ENCODE assay signal across 15 cellular contexts in genomic region chr5:62432618-62433064, GRCh38. TPM values are rescaled to one million over a fixed set of nuclear protein-coding genes. Genes with fewer than 3 reads are reported as not detected.
A peak's percentile ranks its signal among the peaks of the same experiment; 100 is the strongest.
DNase-seq lines count a peak whose midpoint lies in the region; ATAC-seq, FAIRE-seq and TF ChIP-seq lines count a peak whose summit lies in the region.
"Had no signal": no experiment of that assay in that cellular context is flagged by ENCODE, and none has a peak within 500 bp of the region (broad histone marks: within the 10 kb centered on the region; RNA-seq: fewer than 3 reads in every experiment).

No MANE protein-coding gene starts in this region.

- no peaks in the 10 kb centered on the region for H3K9me3 Mint-ChIP-seq in endothelial cell (ENCODE audit: unreplicated experiment)
- H3K9me3 Mint-ChIP-seq in naive thymus-derived CD4-positive, alpha-beta T cell = no peaks in the 10 kb centered on the region
- H3K9me3 Mint-ChIP-seq: activated naive CD8-positive, alpha-beta T cell treated with anti-CD3 and anti-CD28 coated beads for 36 hours had no signal

- peaks cover 0 to 12% (median 4%) of the 10 kb centered on the region in 4 donors for H3K4me1 ChIP-seq in liver (ENCODE audit: control insufficient read depth in 4 of 4, insufficient read depth in 4 of 4, low read length in 3 of 4)
- H3K4me1 ChIP-seq in HepG2 (ENCODE audit: insufficient read depth, low read length) = no peaks in the 10 kb centered on the region
- no peaks in the 10 kb centered on the region for H3K4me1 ChIP-seq in naive thymus-derived CD4-positive, alpha-beta T cell (ENCODE audit: control insufficient read depth in 2 of 2, insufficient read depth in 2 of 2, low read length in 2 of 2)
- H3K4me1 ChIP-seq in BE2C = peaks cover 15% of the 10 kb centered on the region

- no peaks in the 10 kb centered on the region for H3K27me3 ChIP-seq in liver (ENCODE audit: control insufficient read depth in 4 of 4, insufficient read depth in 4 of 4, low read length in 3 of 4)
- no peaks in the 10 kb centered on the region for H3K27me3 ChIP-seq in HepG2 (ENCODE audit: control insufficient read depth in 1 of 2, insufficient read depth in 2 of 2, low read length in 2 of 2)
- no peaks in the 10 kb centered on the region for H3K27me3 ChIP-seq in naive thymus-derived CD4-positive, alpha-beta T cell (ENCODE audit: control insufficient read depth in 2 of 2, insufficient read depth in 2 of 2, low read length in 2 of 2)
- no peaks in the 10 kb centered on the region for H3K27me3 ChIP-seq in BE2C
- H3K27me3 ChIP-seq: tibial artery had no signal

- TF ChIP-seq RAD21 in liver (IDR thresholded peaks at IDR 0.05) (no peak), HepG2 (CRISPR knock-in tag; IDR thresholded peaks at IDR 0.05) (no peak)

- CTCF ChIA-PET in HepG2 (lab: Yijun Ruan, JAX; ENCODE audit: low intra/inter-chr PET ratio, low total read pairs) = no interaction called here
- CTCF ChIA-PET in naive thymus-derived CD4-positive, alpha-beta T cell (lab: Charles Lee) = no interaction called here

- no peaks in the 10 kb centered on the region for H3K36me3 Mint-ChIP-seq in endothelial cell (ENCODE audit: low read depth, unreplicated experiment)
- H3K36me3 Mint-ChIP-seq in naive thymus-derived CD4-positive, alpha-beta T cell = peaks cover 0 to 15% (median 0%) of the 10 kb centered on the region in 5 donors

- H3K4me3 ChIP-seq in liver (ENCODE audit: low read depth in 1 of 3, low read length in 3 of 3) (no peak overlapping the region), HepG2 (replicated peaks in 1 of 3; ENCODE audit: insufficient read depth in 1 of 3, low read depth in 2 of 3, low read length in 3 of 3) (no peak overlapping the region), BE2C (ENCODE audit: low read depth, low read length) (no peak overlapping the region; the same call in 1 of the 2 replicates)
- no peak overlapping the region for H3K4me3 ChIP-seq in naive thymus-derived CD4-positive, alpha-beta T cell (ENCODE audit: low read length)
- H3K4me3 ChIP-seq: tibial artery had no signal

- no peak overlapping the region for H3K4me3 Mint-ChIP-seq in endothelial cell (ENCODE audit: unreplicated experiment)
- H3K4me3 Mint-ChIP-seq in naive thymus-derived CD4-positive, alpha-beta T cell = no peak overlapping the region
- H3K4me3 Mint-ChIP-seq: activated naive CD8-positive, alpha-beta T cell treated with anti-CD3 and anti-CD28 coated beads for 36 hours had no signal

- H3K79me2 ChIP-seq in HepG2 (ENCODE audit: insufficient read depth, low read length) = peaks cover 50% of the 10 kb centered on the region

- no peak overlapping the region for H2AFZ ChIP-seq in HepG2 (ENCODE audit: low read length)

- no peak for ATAC-seq in HepG2
- peak; percentile 36 for ATAC-seq in naive thymus-derived CD4-positive, alpha-beta T cell
- ATAC-seq: Panc1 had no signal

- WGBS in liver = 43% methylated on average over 5 of the region's 5 CpGs
- 94% methylated on average over 5 of the region's 5 CpGs for WGBS in HepG2 (ENCODE audit: low lambda C conversion rate)

- peaks cover 0 to 1% (median 0%) of the 10 kb centered on the region in 4 donors for H3K36me3 ChIP-seq in liver (ENCODE audit: control insufficient read depth in 4 of 4, insufficient read depth in 3 of 4, low read depth in 1 of 4, low read length in 3 of 4)
- H3K36me3 ChIP-seq in HepG2 (replicated peaks in 1 of 2; ENCODE audit: control insufficient read depth in 1 of 2, insufficient read depth in 2 of 2, low read length in 2 of 2) = peaks cover 0 to 3% of the 10 kb centered on the region in 2 experiments; a peak in 1 of 5 replicates
- H3K36me3 ChIP-seq in naive thymus-derived CD4-positive, alpha-beta T cell (ENCODE audit: control insufficient read depth in 2 of 3, insufficient read depth in 3 of 3, low read length in 3 of 3) = no peaks in the 10 kb centered on the region
- no peaks in the 10 kb centered on the region; the same call in 1 of the 2 replicates for H3K36me3 ChIP-seq in BE2C
- H3K36me3 ChIP-seq: tibial artery had no signal

- POLR2A ChIA-PET in HepG2 (lab: Yijun Ruan, JAX) = interaction anchor here (1.6 to 1.7 kb wide), 2 partner anchors 29 kb away, joined by 4 to 9 read pairs; partner anchors contain the start of gene DIMT1
- POLR2A ChIA-PET in naive thymus-derived CD4-positive, alpha-beta T cell (lab: Charles Lee) = interaction anchor here (0.6 to 1.1 kb wide), 2 partner anchors 29 to 77 kb away, joined by 3 read pairs; partner anchors contain the start of gene DIMT1

- H3K27ac ChIP-seq in liver (ENCODE audit: low read depth in 1 of 2, low read length in 2 of 2) (no peak overlapping the region), HepG2 (ENCODE audit: extremely low read length, insufficient read depth, low read length) (no peak overlapping the region)
- no peak overlapping the region for H3K27ac ChIP-seq in naive thymus-derived CD4-positive, alpha-beta T cell (ENCODE audit: low read depth, low read length)

- in situ Hi-C loops in HepG2 (cut with HindIII; ENCODE audit: extremely low pct_ligation_motif_present, low pct_unique_long_range_greater_than_20kb) = no loop called here

- no peaks in the 10 kb centered on the region for H4K20me1 ChIP-seq in HepG2 (ENCODE audit: insufficient read depth, low read length)

- DNase-seq in HepG2 (ENCODE audit: low spot score) = no peak
- DNase-seq in endothelial cell (ENCODE audit: low spot score) = no peak
- DNase-seq in naive thymus-derived CD4-positive, alpha-beta T cell = no peak
- DNase-seq in BE2C = no peak
- DNase-seq in stimulated activated CD4-positive, alpha-beta T cell treated with anti-CD3 and anti-CD28 coated beads, Interleukin-2, amount 100 ng/mL, for 24 hours = no peak
- no peak for DNase-seq in DMS53 treated with DMSO at 0.1 percent for 48 hours (lab: John Stamatoyannopoulos, UW; ENCODE audit: unreplicated experiment)
- no peak for DNase-seq in cerebellar nuclear complex (lab: John Stamatoyannopoulos, UW)
- DNase-seq: activated naive CD8-positive, alpha-beta T cell treated with anti-CD3 and anti-CD28 coated beads for 36 hours; NCI-H1105 treated with DMSO at 0.1 percent for 48 hours; NCI-H446; T-helper 2 cell had no signal

- TF ChIP-seq EP300 in HepG2 (IDR thresholded peaks at IDR 0.05; ENCODE audit: low read depth in 2 of 2, low read length in 2 of 2) (no peak), HepG2 (CRISPR knock-in tag; IDR thresholded peaks at IDR 0.05; ENCODE audit: borderline replicate concordance) (no peak)

- peaks cover 3% of the 10 kb centered on the region for H3K27me3 Mint-ChIP-seq in endothelial cell (ENCODE audit: unreplicated experiment)
- H3K27me3 Mint-ChIP-seq in naive thymus-derived CD4-positive, alpha-beta T cell = no peaks in the 10 kb centered on the region
- H3K27me3 Mint-ChIP-seq: activated naive CD8-positive, alpha-beta T cell treated with anti-CD3 and anti-CD28 coated beads for 36 hours had no signal

- no peak overlapping the region for H3K9ac ChIP-seq in liver (ENCODE audit: low read depth in 1 of 2, low read length in 2 of 2)
- no peak overlapping the region for H3K9ac ChIP-seq in HepG2 (ENCODE audit: insufficient read depth, low read depth, low read length)

- FAIRE-seq in HepG2 (lab: Jason Lieb, UNC) = no peak
- FAIRE-seq: D721Med had no signal

- BruUV-seq in HepG2 (replicated peaks; lab: Mats Ljungman, UMichigan) = no TSS peak

- peak overlapping the region; percentile 0 for H3K27ac Mint-ChIP-seq in endothelial cell (ENCODE audit: unreplicated experiment)
- H3K27ac Mint-ChIP-seq in naive thymus-derived CD4-positive, alpha-beta T cell = peak overlapping the region in 2 of 9 donors; percentile 17 to 55
- H3K27ac Mint-ChIP-seq: activated naive CD8-positive, alpha-beta T cell treated with anti-CD3 and anti-CD28 coated beads for 36 hours had no signal

- no peaks in the 10 kb centered on the region for H3K4me1 Mint-ChIP-seq in endothelial cell (ENCODE audit: unreplicated experiment)
- H3K4me1 Mint-ChIP-seq in naive thymus-derived CD4-positive, alpha-beta T cell = peaks cover 8 to 47% (median 36%) of the 10 kb centered on the region in 7 donors

- TF ChIP-seq POLR2A in HepG2 (IDR thresholded peaks at IDR 0.05; ENCODE audit: insufficient read depth in 1 of 2, low read depth in 2 of 2, low read length in 2 of 2) = no peak

- intact Hi-C loops in HepG2 (cut with micrococcal nuclease; ENCODE audit: unreplicated experiment) = no loop called here
- intact Hi-C loops in naive thymus-derived CD4-positive, alpha-beta T cell (cut with micrococcal nuclease) = no loop called here

- TF ChIP-seq CTCF in liver (IDR thresholded peaks at IDR 0.05; ENCODE audit: low read depth, low read length, missing input control) = no peak
- no peak for TF ChIP-seq CTCF in HepG2 (CRISPR knock-in tag; IDR thresholded peaks at IDR 0.05)
- TF ChIP-seq CTCF in endothelial cell (IDR thresholded peaks at IDR 0.05; ENCODE audit: unreplicated experiment) = no peak
- TF ChIP-seq CTCF in BE2C (IDR thresholded peaks at IDR 0.05; ENCODE audit: low read depth, low read length) = no peak

- no peak overlapping the region for H3K4me2 ChIP-seq in HepG2 (ENCODE audit: low read depth, low read length)

- H3K9me3 ChIP-seq in liver (ENCODE audit: control insufficient read depth in 4 of 4, low read length in 3 of 4) = no peaks in the 10 kb centered on the region
- no peaks in the 10 kb centered on the region for H3K9me3 ChIP-seq in HepG2 (ENCODE audit: low read length)
- no peaks in the 10 kb centered on the region for H3K9me3 ChIP-seq in naive thymus-derived CD4-positive, alpha-beta T cell (ENCODE audit: control insufficient read depth in 2 of 3, low read length in 3 of 3)
- no peaks in the 10 kb centered on the region for H3K9me3 ChIP-seq in BE2C
- H3K9me3 ChIP-seq: tibial artery had no signal

RNA-seq across cellular contexts. Expression of gene IPO11, which starts 20.1 kb away (rescaled TPM):
- total RNA-seq in liver (10 to 100 TPM; 11.9 to 20.6 TPM), HepG2 (2016; rRNA removed; fragmentation: Illumina TruSeq; extraction: Trizol) (24.4 and 47.3 TPM in 2 replicates), endothelial cell (ENCODE audit: unreplicated experiment) (96.0 TPM)
- polyA plus RNA-seq in liver (1 to 10 TPM; 4.7 to 6.0 TPM), HepG2 (2011; rRNA removed) (10.2 and 13.9 TPM in 2 replicates)
- total RNA-seq in HepG2 (2016; cell fraction: cytosol; rRNA removed; fragmentation: Illumina TruSeq; extraction: Trizol; ENCODE audit: low read depth) = 10.6 and 12.3 TPM in 2 replicates
- 23.4 and 45.3 TPM in 2 replicates for total RNA-seq in HepG2 (2016; cell fraction: insoluble cytoplasmic fraction; rRNA removed; fragmentation: Illumina TruSeq; extraction: Trizol)
- total RNA-seq in HepG2 (2016; cell fraction: membrane; rRNA removed; fragmentation: Illumina TruSeq; extraction: Trizol) = 12.7 and 15.4 TPM in 2 replicates
- total RNA-seq in HepG2 (2016; cell fraction: nucleus; rRNA removed; fragmentation: Illumina TruSeq; extraction: Trizol) = 34.8 and 41.2 TPM in 2 replicates
- polyA plus RNA-seq in HepG2 (2011; cell fraction: cytosol; rRNA removed) = 6.4 and 8.3 TPM in 2 replicates
- 10.3 and 11.5 TPM in 2 replicates for polyA plus RNA-seq in HepG2 (2011; cell fraction: nucleus; rRNA removed)
- polyA plus RNA-seq in HepG2 (2012) = 9.1 and 15.2 TPM in 2 replicates
- 2.4 and 3.1 TPM in 2 replicates for polyA plus RNA-seq in HepG2 (2016; cell fraction: cytosol; fragmentation: Illumina TruSeq; extraction: Trizol; ENCODE audit: low read depth)
- polyA plus RNA-seq in HepG2 (2016; cell fraction: insoluble cytoplasmic fraction; fragmentation: Illumina TruSeq; extraction: Trizol; ENCODE audit: low read depth) = 40.1 and 41.1 TPM in 2 replicates
- polyA plus RNA-seq in HepG2 (2016; cell fraction: membrane; fragmentation: Illumina TruSeq; extraction: Trizol; ENCODE audit: low read depth) = 7.4 and 8.0 TPM in 2 replicates
- polyA plus RNA-seq in HepG2 (2016; cell fraction: nucleus; fragmentation: Illumina TruSeq; extraction: Trizol; ENCODE audit: insufficient read depth, low read depth) = 22.7 and 26.1 TPM in 2 replicates
- polyA minus RNA-seq in HepG2 (2011; rRNA and poly(A)+ RNA removed; ENCODE audit: low replicate concordance) = 50.9 and 137 TPM in 2 replicates
- 18.5 and 25.1 TPM in 2 replicates for polyA minus RNA-seq in HepG2 (2011; cell fraction: cytosol; rRNA and poly(A)+ RNA removed)
- polyA minus RNA-seq in HepG2 (2011; cell fraction: nucleus; rRNA and poly(A)+ RNA removed) = 65.4 and 66.4 TPM in 2 replicates
- 10 to 100 TPM; 22.1 to 29.0 (median 27.7) TPM for total RNA-seq in naive thymus-derived CD4-positive, alpha-beta T cell
- polyA plus RNA-seq in naive thymus-derived CD4-positive, alpha-beta T cell = 1 to 10 TPM; 5.9 to 6.4 TPM
- 7.4 TPM for polyA plus RNA-seq in BE2C (2012; ENCODE audit: insufficient read depth, insufficient read length, low read depth)

RNA-seq across cellular contexts. Expression of gene DIMT1, which starts 28.9 kb away (rescaled TPM):
- 10 to 100 TPM in 1 of 2 donors, 1 to 10 TPM in 1; 8.8 to 12.6 TPM for total RNA-seq in liver
- polyA plus RNA-seq in liver = 10 to 100 TPM in 1 of 2 donors, 1 to 10 TPM in 1; 7.9 to 10.8 TPM
- 35.2 and 37.7 TPM in 2 replicates for total RNA-seq in HepG2 (2016; rRNA removed; fragmentation: Illumina TruSeq; extraction: Trizol)
- total RNA-seq in HepG2 (2016; cell fraction: cytosol; rRNA removed; fragmentation: Illumina TruSeq; extraction: Trizol; ENCODE audit: low read depth) = 10.4 and 10.7 TPM in 2 replicates
- 33.8 and 43.5 TPM in 2 replicates for total RNA-seq in HepG2 (2016; cell fraction: insoluble cytoplasmic fraction; rRNA removed; fragmentation: Illumina TruSeq; extraction: Trizol)
- 21.0 and 22.5 TPM in 2 replicates for total RNA-seq in HepG2 (2016; cell fraction: membrane; rRNA removed; fragmentation: Illumina TruSeq; extraction: Trizol)
- total RNA-seq in HepG2 (2016; cell fraction: nucleus; rRNA removed; fragmentation: Illumina TruSeq; extraction: Trizol) = 22.1 and 23.5 TPM in 2 replicates
- polyA plus RNA-seq in HepG2 (2011; rRNA removed) = 13.8 and 16.1 TPM in 2 replicates
- polyA plus RNA-seq in HepG2 (2011; cell fraction: cytosol; rRNA removed) = 10.3 and 16.4 TPM in 2 replicates
- polyA plus RNA-seq in HepG2 (2011; cell fraction: nucleus; rRNA removed) = 10.8 and 14.2 TPM in 2 replicates
- 16.2 and 18.3 TPM in 2 replicates for polyA plus RNA-seq in HepG2 (2012)
- 9.1 and 9.3 TPM in 2 replicates for polyA plus RNA-seq in HepG2 (2016; cell fraction: cytosol; fragmentation: Illumina TruSeq; extraction: Trizol; ENCODE audit: low read depth)
- 38.7 and 41.2 TPM in 2 replicates for polyA plus RNA-seq in HepG2 (2016; cell fraction: insoluble cytoplasmic fraction; fragmentation: Illumina TruSeq; extraction: Trizol; ENCODE audit: low read depth)
- 11.7 and 12.2 TPM in 2 replicates for polyA plus RNA-seq in HepG2 (2016; cell fraction: membrane; fragmentation: Illumina TruSeq; extraction: Trizol; ENCODE audit: low read depth)
- 34.2 and 34.5 TPM in 2 replicates for polyA plus RNA-seq in HepG2 (2016; cell fraction: nucleus; fragmentation: Illumina TruSeq; extraction: Trizol; ENCODE audit: insufficient read depth, low read depth)
- polyA minus RNA-seq in HepG2 (2011; rRNA and poly(A)+ RNA removed; ENCODE audit: low replicate concordance) = 9.3 and 9.5 TPM in 2 replicates
- 8.7 and 9.2 TPM in 2 replicates for polyA minus RNA-seq in HepG2 (2011; cell fraction: cytosol; rRNA and poly(A)+ RNA removed)
- 21.5 and 22.4 TPM in 2 replicates for polyA minus RNA-seq in HepG2 (2011; cell fraction: nucleus; rRNA and poly(A)+ RNA removed)
- total RNA-seq in endothelial cell (ENCODE audit: unreplicated experiment) = 23.2 TPM
- 10 to 100 TPM; 18.3 to 28.8 (median 21.3) TPM for total RNA-seq in naive thymus-derived CD4-positive, alpha-beta T cell
- polyA plus RNA-seq in naive thymus-derived CD4-positive, alpha-beta T cell = 10 to 100 TPM; 47.3 to 60.6 TPM
- polyA plus RNA-seq in BE2C (2012; ENCODE audit: insufficient read depth, insufficient read length, low read depth) = 30.9 TPM
